In the genomic region with DNA sequence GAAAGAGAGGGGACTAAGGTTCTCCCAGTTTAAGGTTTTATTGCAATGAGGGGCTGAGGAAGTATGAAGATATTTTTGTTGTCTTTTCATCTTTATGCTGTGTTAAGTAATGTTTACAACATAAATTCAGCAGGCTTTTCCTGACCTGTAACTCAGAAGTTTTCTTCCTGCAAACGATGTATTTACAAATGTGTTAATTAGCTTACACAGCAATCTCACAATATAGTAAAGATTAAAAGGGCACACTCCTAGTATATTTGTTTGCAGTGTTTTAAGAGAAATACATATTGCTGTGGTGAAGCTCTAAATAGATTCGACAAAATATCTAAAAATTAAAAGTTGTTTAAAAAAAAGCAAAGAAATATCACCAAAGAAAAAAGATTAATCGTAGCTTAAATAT, we compare ENCODE assay signal across 24 cellular contexts.
"Had no signal": no experiment of that assay in that cellular context is flagged by ENCODE, and none has a peak within 500 bp of the region (broad histone marks: within the 10 kb centered on the region; RNA-seq: fewer than 3 reads in every experiment).

No MANE protein-coding gene starts in this region.

- H3K4me3 ChIP-seq: ascending aorta, cardiac muscle cell, SJSA1 had no signal

- H3K36me3 ChIP-seq: ascending aorta, cardiac muscle cell, SJSA1 had no signal

- H3K27ac ChIP-seq: ascending aorta, cardiac muscle cell, KMS-11, SJSA1 had no signal

- H3K9me3 ChIP-seq: ascending aorta, SJSA1 had no signal

- DNase-seq: activated CD4-positive, alpha-beta T cell treated with anti-CD3 and anti-CD28 coated beads, Interleukin-2, amount 10 ng/mL, durations not matched to agents 24 days and 14 days; activated CD4-positive, alpha-beta T cell treated with anti-CD3 and anti-CD28 coated beads, Interleukin-2, amount 50 U/mL, for 4 hours; activated CD8-positive, alpha-beta T cell treated with anti-CD3 and anti-CD28 coated beads for 36 hours; activated gamma-delta T cell; activated naive CD4-positive, alpha-beta T cell treated with Interleukin-2 at 50 U/mL for 16 hours; activated naive CD8-positive, alpha-beta T cell treated with anti-CD3 and anti-CD28 coated beads, Interleukin-2, amount 10 ng/mL, durations not matched to agents 7 days and 5 days; activated T-cell treated with anti-CD3 and anti-CD28 coated beads, Interleukin-2, amount 50 U/mL, for 24 hours; amygdala; NCI-H1105; NCI-H1436; NCI-H1694; NCI-H1930; NCI-H2081 treated with DMSO at 0.1 percent for 48 hours; NCI-H226; NCI-H446 treated with DMSO at 0.1 percent for 48 hours; NCI-H524; NCI-H69; NCI-H82; SHP77; T1000 had no signal

- H3K9ac ChIP-seq: KMS-11 had no signal
